In genomic region chr11:67267188-67268035, GRCh38 we compare ENCODE assay signal across 1 cellular context.
TF ChIP-seq lines count a peak whose summit lies in the region.

No MANE protein-coding gene starts in this region.

TF ChIP-seq in HepG2, 621 proteins besides CTCF, POLR2A, EP300 and RAD21 (continued from another document and continues in another):
- TF ChIP-seq DMTF1 (CRISPR knock-in tag; IDR thresholded peaks at IDR 0.05) = no peak
- TF ChIP-seq ZNF337 (CRISPR knock-in tag; IDR thresholded peaks at IDR 0.05; ENCODE audit: borderline replicate concordance, low read depth) = no peak
- no peak for TF ChIP-seq NRL (CRISPR knock-in tag; IDR thresholded peaks at IDR 0.05; ENCODE audit: borderline replicate concordance)
- no peak for TF ChIP-seq HNRNPUL1 (IDR thresholded peaks at IDR 0.05; ENCODE audit: low read depth, low read length)
- no peak for TF ChIP-seq GFI1 (CRISPR knock-in tag; IDR thresholded peaks at IDR 0.05; ENCODE audit: borderline replicate concordance)
- no peak for TF ChIP-seq PAF1 (CRISPR knock-in tag; IDR thresholded peaks at IDR 0.05)
- no peak for TF ChIP-seq KLF9 (CRISPR knock-in tag; IDR thresholded peaks at IDR 0.05; ENCODE audit: low read depth)
- TF ChIP-seq ZBTB3 (CRISPR knock-in tag; IDR thresholded peaks at IDR 0.05; ENCODE audit: borderline replicate concordance, low read depth) = no peak
- peak; percentile 52 to 69; a peak in 3 of 4 replicates for TF ChIP-seq HMGXB4 (CRISPR knock-in tag; IDR thresholded peaks at IDR 0.05; ENCODE audit: borderline replicate concordance in 1 of 2, low read depth in 1 of 2)
- TF ChIP-seq SMAD3 (CRISPR knock-in tag; IDR thresholded peaks at IDR 0.05) = no peak
- TF ChIP-seq ATF6 (CRISPR knock-in tag; conservative IDR thresholded peaks at IDR 0.05) = no peak
- TF ChIP-seq ZNF280B (CRISPR knock-in tag; IDR thresholded peaks at IDR 0.05; ENCODE audit: borderline replicate concordance) = no peak; the same call in 1 of the 2 replicates
- no peak for TF ChIP-seq ZNF770 (CRISPR knock-in tag; IDR thresholded peaks at IDR 0.05)
- no peak for TF ChIP-seq NR2F1 (CRISPR knock-in tag; IDR thresholded peaks at IDR 0.05)
- TF ChIP-seq TCF7L2 (IDR thresholded peaks at IDR 0.05; ENCODE audit: low read depth, low read length) = no peak
- TF ChIP-seq ZFP90 (CRISPR knock-in tag; IDR thresholded peaks at IDR 0.05; ENCODE audit: borderline replicate concordance) = no peak
- peak; percentile 76 for TF ChIP-seq ZFX (CRISPR knock-in tag; IDR thresholded peaks at IDR 0.05; ENCODE audit: low read depth)
- no peak for TF ChIP-seq KIAA2018 (CRISPR knock-in tag; IDR thresholded peaks at IDR 0.05; ENCODE audit: borderline replicate concordance)
- no peak for TF ChIP-seq ZNF430 (CRISPR knock-in tag; IDR thresholded peaks at IDR 0.05)
- no peak for TF ChIP-seq ZNF674 (CRISPR knock-in tag; IDR thresholded peaks at IDR 0.05; ENCODE audit: low read depth)
- no peak for TF ChIP-seq PRDM10 (CRISPR knock-in tag; IDR thresholded peaks at IDR 0.05; ENCODE audit: low read depth)
- no peak for TF ChIP-seq ELK4 (CRISPR knock-in tag; IDR thresholded peaks at IDR 0.05; ENCODE audit: borderline replicate concordance)
- no peak; the same call in 1 of the 2 replicates for TF ChIP-seq ZFP82 (CRISPR knock-in tag; IDR thresholded peaks at IDR 0.05; ENCODE audit: borderline replicate concordance)
- TF ChIP-seq ZFP36 (IDR thresholded peaks at IDR 0.05; ENCODE audit: borderline replicate concordance, low read depth, low read length, partially characterized antibody) = no peak
- TF ChIP-seq MYC (CRISPR knock-in tag; IDR thresholded peaks at IDR 0.05; ENCODE audit: borderline replicate concordance) = no peak; the same call in 1 of the 2 replicates
- TF ChIP-seq ZNF816 (CRISPR knock-in tag; IDR thresholded peaks at IDR 0.05; ENCODE audit: borderline replicate concordance) = no peak
- TF ChIP-seq ZBTB7B (CRISPR knock-in tag; IDR thresholded peaks at IDR 0.05) = no peak
- TF ChIP-seq MATR3 (CRISPR knock-in tag; IDR thresholded peaks at IDR 0.05) = no peak
- no peak for TF ChIP-seq ZNF260 (CRISPR knock-in tag; IDR thresholded peaks at IDR 0.05; ENCODE audit: borderline replicate concordance, low read depth)
- no peak for TF ChIP-seq BRF2 (CRISPR knock-in tag; IDR thresholded peaks at IDR 0.05)
- no peak for TF ChIP-seq CCDC6 (CRISPR knock-in tag; IDR thresholded peaks at IDR 0.05)
